In genomic region chr5:113513384-113514262, GRCh38 we compare ENCODE assay signal across 8 cellular contexts. TPM values are rescaled to one million over a fixed set of nuclear protein-coding genes. Genes with fewer than 3 reads are reported as not detected.
A peak's percentile ranks its signal among the peaks of the same experiment; 100 is the strongest.
DNase-seq lines count a peak whose midpoint lies in the region; ATAC-seq, FAIRE-seq and TF ChIP-seq lines count a peak whose summit lies in the region.

TSS of gene YTHDC2 (plus strand) at chr5:113513694. CDS start at chr5:113513896, 202 bp downstream.

- FAIRE-seq in keratinocyte (lab: Jason Lieb, UNC): peak; percentile 61

- peak within 1 kb of the TSS; percentile 93 for H3K9ac ChIP-seq in keratinocyte (ENCODE audit: control insufficient read depth, extremely low read depth, insufficient read depth, low read length)

- H3K27ac ChIP-seq in keratinocyte (ENCODE audit: control insufficient read depth, insufficient read depth, low read length): peak within 1 kb of the TSS; percentile 85

- H3K79me2 ChIP-seq in keratinocyte (ENCODE audit: control insufficient read depth, insufficient read depth, low read length): peaks cover 31% of the 10 kb centered on the region

- H3K4me1 ChIP-seq in keratinocyte (ENCODE audit: control insufficient read depth, extremely low read depth, insufficient read depth, low read length): peaks cover 14% of the 10 kb centered on the region

- dilution Hi-C loops in keratinocyte (cut with MboI; ENCODE audit: extremely low pct_ligation_motif_present, low sequenced_read_pairs): no loop called here

- H3K4me2 ChIP-seq in keratinocyte (ENCODE audit: control insufficient read depth, extremely low read depth, insufficient read depth, low read depth, low read length): peak within 1 kb of the TSS; percentile 97

- H2AFZ ChIP-seq in keratinocyte (ENCODE audit: control insufficient read depth, low read length): peak within 1 kb of the TSS; percentile 98

- no peaks in the 10 kb centered on the region for H4K20me1 ChIP-seq in keratinocyte (ENCODE audit: control insufficient read depth, extremely low read depth, insufficient read depth, low read length)

- no peaks in the 10 kb centered on the region for H3K9me3 ChIP-seq in keratinocyte (ENCODE audit: control insufficient read depth, low read depth, low read length)

- ATAC-seq in GM18909 (IDR thresholded peaks at IDR 0.05; ENCODE audit: poor library complexity, unreplicated experiment): peak; percentile 99
- peak; percentile 98 for ATAC-seq in HG03175 (IDR thresholded peaks at IDR 0.05; ENCODE audit: unreplicated experiment)
- peak; percentile 99 for ATAC-seq in activated CD4-positive, CD25-positive, alpha-beta regulatory T cell treated with anti-CD3 and anti-CD28 coated beads, Interleukin-2, amount 50 U/mL, for 24 hours

- DNase-seq in AG09319 (ENCODE audit: extremely low read depth, low read depth): peak; percentile 41
- DNase-seq in NCI-H345 (lab: John Stamatoyannopoulos, UW): peak; percentile 76
- peak; percentile 86 for DNase-seq in cerebellar cortex (ENCODE audit: low spot score)
- DNase-seq in keratinocyte (ENCODE audit: low read depth, low spot score): no peak
- peak; percentile 92 for DNase-seq in stimulated activated CD4-positive, alpha-beta T cell treated with anti-CD3 and anti-CD28 coated beads, Interleukin-15, amount 100 ng/mL, for 24 hours

- H3K9me1 ChIP-seq in keratinocyte (ENCODE audit: control insufficient read depth, extremely low read depth, insufficient read depth, low read length): no peaks in the 10 kb centered on the region

- peaks cover 0 to 2% of the 10 kb centered on the region in 2 experiments for H3K36me3 ChIP-seq in keratinocyte (ENCODE audit: control insufficient read depth in 2 of 2, extremely low read depth in 1 of 2, insufficient read depth in 2 of 2, low read length in 2 of 2)

- H3K27me3 ChIP-seq in keratinocyte (ENCODE audit: control insufficient read depth, extremely low read depth, insufficient read depth, low read length): no peaks in the 10 kb centered on the region

- peak within 1 kb of the TSS; percentile 82 to 93 (median 87) for H3K4me3 ChIP-seq in keratinocyte (ENCODE audit: control insufficient read depth in 2 of 3, extremely low read depth in 1 of 3, insufficient read depth in 2 of 3, low read depth in 1 of 3, low read length in 3 of 3)

- peak; percentile 29 for TF ChIP-seq CTCF in AG09319 (IDR thresholded peaks at IDR 0.05; ENCODE audit: low read depth, low read length)
- peak in 2 of 3 experiments; percentile 20 to 42 for TF ChIP-seq CTCF in keratinocyte (optimal IDR thresholded peaks at IDR 0.05 in 1 of 3, IDR thresholded peaks at IDR 0.05 in 1 of 3, conservative IDR thresholded peaks at IDR 0.05 in 1 of 3; ENCODE audit: extremely low read depth in 1 of 3, insufficient read depth in 2 of 3, low read length in 3 of 3)

RNA-seq across cellular contexts. Expression of gene YTHDC2, which starts in this region (rescaled TPM):
- 7.0 to 15.2 TPM (median 9.1 TPM) in 3 replicates for polyA plus RNA-seq in keratinocyte
- polyA plus RNA-seq in keratinocyte (2011; ENCODE audit: low read depth): 14.0 TPM
- polyA plus RNA-seq in keratinocyte (2011; cell fraction: cytosol; rRNA removed): 4.3 and 7.5 TPM in 2 replicates
- 17.3 and 23.6 TPM in 2 replicates for polyA plus RNA-seq in keratinocyte (2011; cell fraction: nucleus; rRNA removed)
- 8.8 and 13.5 TPM in 2 replicates for polyA plus RNA-seq in keratinocyte (2012; ENCODE audit: low replicate concordance)
- 9.2 to 29.4 TPM (median 15.2 TPM) in 3 replicates for polyA minus RNA-seq in keratinocyte
- polyA minus RNA-seq in keratinocyte (2011; cell fraction: cytosol; rRNA and poly(A)+ RNA removed): 13.0 TPM
- polyA minus RNA-seq in keratinocyte (2011; cell fraction: nucleus; rRNA and poly(A)+ RNA removed): 31.5 and 46.9 TPM in 2 replicates
